24 cellular contexts compared by ENCODE assay signal in genomic region chr5:181039961-181040915, GRCh38. TPM values are rescaled to one million over a fixed set of nuclear protein-coding genes. Genes with fewer than 3 reads are reported as not detected.
DNase-seq lines count a peak whose midpoint lies in the region; ATAC-seq, FAIRE-seq and TF ChIP-seq lines count a peak whose summit lies in the region.
"Had no signal": no experiment of that assay in that cellular context is flagged by ENCODE, and none has a peak within 500 bp of the region (broad histone marks: within the 10 kb centered on the region; RNA-seq: fewer than 3 reads in every experiment).

Gene BTNL9 (plus strand): TSS chr5:181040266. CDS start chr5:181045490, 5,224 bp downstream.

- whole genome bisulfite sequencing in lower leg skin, 2 donors: 71 to 77% methylated on average over 24 of the region's 24 CpGs
- 52 to 59% (median 53%) methylated on average over 24 of the region's 24 CpGs for WGBS in spleen, 5 donors
- 60 to 61% methylated on average over 24 of the region's 24 CpGs for WGBS in pancreas, 2 donors

- H3K36me3 ChIP-seq in HCT116 (ENCODE audit: control insufficient read depth in 1 of 2, insufficient read depth in 2 of 2, low read length in 2 of 2) (no peaks in the 10 kb centered on the region), spleen (no peaks in the 10 kb centered on the region), pancreas (no peaks in the 10 kb centered on the region)

- no peaks in the 10 kb centered on the region for H3K79me2 ChIP-seq in HCT116 (ENCODE audit: insufficient read depth, low read length)

- no peak for DNase-seq in HCT116 (ENCODE audit: low read depth, low spot score)
- peak; percentile 24 for DNase-seq in fibroblast of pulmonary artery (ENCODE audit: low read depth)
- no peak for DNase-seq in lower leg skin (ENCODE audit: low spot score in 2 of 2)
- peak; percentile 47 for DNase-seq in spleen
- DNase-seq in pancreas: no peak
- DNase-seq in pons (ENCODE audit: low spot score): no peak
- DNase-seq: activated CD4-positive, alpha-beta T cell treated with anti-CD3 and anti-CD28 coated beads, Interleukin-2, amount 10 ng/mL, durations not matched to agents 7 days and 5 days; activated naive CD4-positive, alpha-beta T cell treated with Interleukin-2 at 50 U/mL for 16 hours; DMS153; KBM-7; naive B cell; NCI-H1092; NCI-H2171; NCI-H82; retina; stimulated activated CD4-positive, alpha-beta T cell treated with anti-CD3 and anti-CD28 coated beads, Interleukin-1b, Interleukin-23, amount 100 ng/mL, for 48 hours had no signal

- no peak within 1 kb of the TSS for H3K4me2 ChIP-seq in HCT116 (ENCODE audit: low read length)
- H3K4me2 ChIP-seq: A549 had no signal

- TF ChIP-seq POLR2A in HCT116 (IDR thresholded peaks at IDR 0.05; ENCODE audit: borderline replicate concordance, extremely low read depth, insufficient read depth, insufficient read length) (no peak), lower leg skin (IDR thresholded peaks at IDR 0.05) (no peak), spleen (IDR thresholded peaks at IDR 0.05) (no peak)

- H3K4me3 ChIP-seq in HCT116 (replicated peaks in 1 of 2; ENCODE audit: low read depth in 1 of 2, low read length in 2 of 2): no peak within 1 kb of the TSS
- no peak within 1 kb of the TSS for H3K4me3 ChIP-seq in fibroblast of pulmonary artery (replicated peaks; ENCODE audit: low read depth, low read length)
- H3K4me3 ChIP-seq in lower leg skin (ENCODE audit: low read depth, poor library complexity, severe bottlenecking): no peak within 1 kb of the TSS
- peak within 1 kb of the TSS in 7 of 8 donors; percentile 4 to 65 (median 22) for H3K4me3 ChIP-seq in spleen
- no peak within 1 kb of the TSS for H3K4me3 ChIP-seq in pancreas
- H3K4me3 ChIP-seq: A549 had no signal

- H3K9me3 ChIP-seq in HCT116 (ENCODE audit: control insufficient read depth in 1 of 2, insufficient read depth in 1 of 2, low read depth in 1 of 2, low read length in 2 of 2) (no peaks in the 10 kb centered on the region), spleen (no peaks in the 10 kb centered on the region), pancreas (no peaks in the 10 kb centered on the region)
- H3K9me3 ChIP-seq: A549 had no signal

- no peak within 1 kb of the TSS for H3K27ac ChIP-seq in HCT116 (ENCODE audit: low read depth, low read length)
- peak within 1 kb of the TSS in 5 of 8 donors; percentile 29 to 74 (median 66) for H3K27ac ChIP-seq in spleen
- no peak within 1 kb of the TSS for H3K27ac ChIP-seq in pancreas
- H3K27ac ChIP-seq: A549 had no signal

- no peaks in the 10 kb centered on the region for H4K20me1 ChIP-seq in HCT116 (ENCODE audit: insufficient read depth)

- intact Hi-C loops in HCT116 (cut with micrococcal nuclease): loop anchor here (10.0 kb wide), 1 partner anchor 115 kb away; no protein-coding TSS in a partner anchor
- intact Hi-C loops in lower leg skin (cut with DNase I; ENCODE audit: low total_unique reads): no loop called here
- intact Hi-C loops in spleen (cut with DNase I; ENCODE audit: low total_unique reads): loop anchor here (10.0 kb wide), 1 partner anchor 165 kb away; no protein-coding TSS in a partner anchor
- intact Hi-C loops in pancreas (cut with DNase I): no loop called here

- no peak within 1 kb of the TSS for H2AFZ ChIP-seq in HCT116 (ENCODE audit: low read depth, low read length, poor library complexity, severe bottlenecking)

- no peak for TF ChIP-seq RAD21 in HCT116 (IDR thresholded peaks at IDR 0.05; ENCODE audit: low read depth)

- POLR2A ChIA-PET in HCT116 (lab: Charles Lee): no interaction called here

- H3K27me3 ChIP-seq in HCT116 (ENCODE audit: insufficient read depth, low read length) (peaks cover 10% of the 10 kb centered on the region; the same call in 1 of the 2 replicates), spleen (replicated peaks in 1 of 7) (peaks cover 0 to 81% (median 0%) of the 10 kb centered on the region in 7 donors), pancreas (no peaks in the 10 kb centered on the region)

- H3K9me2 ChIP-seq in HCT116 (ENCODE audit: insufficient read depth): no peaks in the 10 kb centered on the region

- BruUV-seq in HCT116 (replicated peaks; lab: Mats Ljungman, UMichigan): no TSS peak

- ATAC-seq in HCT116 (no peak), GM21423 (IDR thresholded peaks at IDR 0.05; ENCODE audit: unreplicated experiment) (no peak), HG02981 (IDR thresholded peaks at IDR 0.05; ENCODE audit: unreplicated experiment) (no peak), pancreas (no peak)
- ATAC-seq: A549, left lobe of liver had no signal

- CTCF ChIA-PET in HCT116 (lab: Charles Lee): no interaction called here

- peaks cover 6 to 7% of the 10 kb centered on the region in 2 experiments; a peak in 2 of 4 replicates for H3K4me1 ChIP-seq in HCT116 (ENCODE audit: control insufficient read depth in 1 of 2, insufficient read depth in 2 of 2, low read length in 2 of 2)
- H3K4me1 ChIP-seq in spleen: peaks cover 0 to 36% (median 3%) of the 10 kb centered on the region in 6 donors
- no peaks in the 10 kb centered on the region for H3K4me1 ChIP-seq in pancreas
- H3K4me1 ChIP-seq: A549 had no signal

- H3K9ac ChIP-seq in HCT116 (ENCODE audit: low read length): no peak within 1 kb of the TSS

- no peak for TF ChIP-seq CTCF in HCT116 (IDR thresholded peaks at IDR 0.05 in 2 of 3, conservative IDR thresholded peaks at IDR 0.05 in 1 of 3; ENCODE audit: borderline replicate concordance in 1 of 3, insufficient read depth in 1 of 3, low read depth in 2 of 3, low read length in 2 of 3)
- no peak for TF ChIP-seq CTCF in fibroblast of pulmonary artery (IDR thresholded peaks at IDR 0.05; ENCODE audit: low read length, missing control alignments)
- no peak for TF ChIP-seq CTCF in lower leg skin (IDR thresholded peaks at IDR 0.05)
- TF ChIP-seq CTCF in spleen (IDR thresholded peaks at IDR 0.05 in 8 of 11, conservative IDR thresholded peaks at IDR 0.05 in 3 of 11): no peak
- no peak for TF ChIP-seq CTCF in pancreas (IDR thresholded peaks at IDR 0.05)

- RAD21 ChIA-PET in HCT116 (lab: Charles Lee; ENCODE audit: low non-redundant PET in 1 of 2, low total read pairs in 2 of 2, uncharacterized antibody in 2 of 2, unreplicated experiment in 2 of 2): interaction anchor here in 1 of 2 experiments (0.6 kb wide), 1 partner anchor 111 kb away, joined by 3 read pairs; no protein-coding TSS in a partner anchor

- no peak for FAIRE-seq in pancreas (lab: Jason Lieb, UNC)
- FAIRE-seq: TTC549 had no signal

TF ChIP-seq in HCT116, 20 proteins besides CTCF, POLR2A, EP300 and RAD21 (continues in another document):
- no peak for TF ChIP-seq EGR1 (IDR thresholded peaks at IDR 0.05; ENCODE audit: low read depth)
- no peak for TF ChIP-seq ELF1 (IDR thresholded peaks at IDR 0.05; ENCODE audit: borderline replicate concordance, low read depth)
- no peak for TF ChIP-seq JUND (IDR thresholded peaks at IDR 0.05)
- TF ChIP-seq MAX (IDR thresholded peaks at IDR 0.05): no peak
- no peak for TF ChIP-seq TCF7L2 (IDR thresholded peaks at IDR 0.05; ENCODE audit: borderline replicate concordance, extremely low read depth, insufficient read depth, insufficient read length)
- TF ChIP-seq, protein P1, sequence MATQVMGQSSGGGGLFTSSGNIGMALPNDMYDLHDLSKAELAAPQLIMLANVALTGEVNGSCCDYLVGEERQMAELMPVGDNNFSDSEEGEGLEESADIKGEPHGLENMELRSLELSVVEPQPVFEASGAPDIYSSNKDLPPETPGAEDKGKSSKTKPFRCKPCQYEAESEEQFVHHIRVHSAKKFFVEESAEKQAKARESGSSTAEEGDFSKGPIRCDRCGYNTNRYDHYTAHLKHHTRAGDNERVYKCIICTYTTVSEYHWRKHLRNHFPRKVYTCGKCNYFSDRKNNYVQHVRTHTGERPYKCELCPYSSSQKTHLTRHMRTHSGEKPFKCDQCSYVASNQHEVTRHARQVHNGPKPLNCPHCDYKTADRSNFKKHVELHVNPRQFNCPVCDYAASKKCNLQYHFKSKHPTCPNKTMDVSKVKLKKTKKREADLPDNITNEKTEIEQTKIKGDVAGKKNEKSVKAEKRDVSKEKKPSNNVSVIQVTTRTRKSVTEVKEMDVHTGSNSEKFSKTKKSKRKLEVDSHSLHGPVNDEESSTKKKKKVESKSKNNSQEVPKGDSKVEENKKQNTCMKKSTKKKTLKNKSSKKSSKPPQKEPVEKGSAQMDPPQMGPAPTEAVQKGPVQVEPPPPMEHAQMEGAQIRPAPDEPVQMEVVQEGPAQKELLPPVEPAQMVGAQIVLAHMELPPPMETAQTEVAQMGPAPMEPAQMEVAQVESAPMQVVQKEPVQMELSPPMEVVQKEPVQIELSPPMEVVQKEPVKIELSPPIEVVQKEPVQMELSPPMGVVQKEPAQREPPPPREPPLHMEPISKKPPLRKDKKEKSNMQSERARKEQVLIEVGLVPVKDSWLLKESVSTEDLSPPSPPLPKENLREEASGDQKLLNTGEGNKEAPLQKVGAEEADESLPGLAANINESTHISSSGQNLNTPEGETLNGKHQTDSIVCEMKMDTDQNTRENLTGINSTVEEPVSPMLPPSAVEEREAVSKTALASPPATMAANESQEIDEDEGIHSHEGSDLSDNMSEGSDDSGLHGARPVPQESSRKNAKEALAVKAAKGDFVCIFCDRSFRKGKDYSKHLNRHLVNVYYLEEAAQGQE (IDR thresholded peaks at IDR 0.05; ENCODE audit: low read depth): no peak
- TF ChIP-seq, protein P2, sequence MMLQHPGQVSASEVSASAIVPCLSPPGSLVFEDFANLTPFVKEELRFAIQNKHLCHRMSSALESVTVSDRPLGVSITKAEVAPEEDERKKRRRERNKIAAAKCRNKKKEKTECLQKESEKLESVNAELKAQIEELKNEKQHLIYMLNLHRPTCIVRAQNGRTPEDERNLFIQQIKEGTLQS (IDR thresholded peaks at IDR 0.05): no peak

RNA-seq across cellular contexts. Expression of gene BTNL9, which starts in this region (rescaled TPM):
- total RNA-seq in HCT116 (2021; ENCODE audit: unreplicated experiment) (11.7 TPM), lower leg skin (10 to 100 TPM; 11.7 to 26.6 (median 16.2) TPM), spleen (100 to 1,000 TPM in 1 of 7 donors, 10 to 100 TPM in 6; 41.6 to 123 (median 86.3) TPM), pancreas (10 to 100 TPM in 1 of 6 donors, 1 to 10 TPM in 5; 2.7 to 21.2 (median 5.6) TPM)
- 6.9 and 7.3 TPM in 2 replicates for polyA plus RNA-seq in HCT116 (2012)
- polyA plus RNA-seq in spleen (10 to 100 TPM; 17.2 to 91.1 (median 32.6) TPM), pancreas (10 to 100 TPM; 38.2 to 57.0 TPM)
- total RNA-seq: activated CD4-positive, alpha-beta T cell treated with anti-CD3 and anti-CD28 coated beads, Interleukin-2, amount 10 ng/mL, durations not matched to agents 7 days and 5 days; fibroblast of lung; RPMI7951 had no signal
- polyA plus RNA-seq: CD14-positive monocyte, fibroblast of lung had no signal

Comparison
In these comparisons a context has a peak if more than half of its experiments do, and no peak if none do; other contexts are left out.
1. DNase-seq: peak in fibroblast of pulmonary artery (single experiment) and spleen (single experiment); none in HCT116 (single experiment), lower leg skin (0 of 2), pancreas (0 of 6) and pons (single experiment).
2. H3K27ac ChIP-seq: peak in spleen (5 of 8); none in HCT116 (single experiment) and pancreas (0 of 4).
3. H3K4me3 ChIP-seq: peak in spleen (7 of 8); none in HCT116 (0 of 2), fibroblast of pulmonary artery (single experiment), lower leg skin (single experiment) and pancreas (0 of 4).
4. intact Hi-C loops: an anchor here in HCT116 (10.0 kb wide) and spleen (10.0 kb wide); none called in lower leg skin and pancreas.